In the genomic region with DNA sequence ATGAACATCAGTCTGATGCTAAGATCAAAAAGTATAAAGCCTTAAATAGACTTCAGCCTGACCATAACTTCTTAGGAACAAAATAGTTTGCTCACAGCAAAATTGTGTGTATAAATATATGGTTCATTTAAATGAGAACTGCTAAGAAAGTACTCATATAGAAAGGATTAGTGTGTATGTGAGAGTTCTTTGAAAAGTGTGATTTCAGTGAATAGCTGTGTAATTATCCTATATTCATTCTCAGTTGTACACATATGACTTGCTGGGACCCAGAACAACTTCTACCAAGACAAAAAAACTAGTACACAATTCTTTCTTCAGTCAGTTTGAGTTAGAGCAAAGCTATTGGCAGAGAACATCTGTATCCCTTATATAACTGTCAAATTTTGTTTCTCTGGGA, we compare ENCODE assay signal across 1 cellular context.
TF ChIP-seq lines count a peak whose summit lies in the region.

No MANE protein-coding gene starts in this region.

TF ChIP-seq in A549, 52 proteins besides CTCF, POLR2A, EP300 and RAD21 (continued from another document):
- TF ChIP-seq, protein P1, sequence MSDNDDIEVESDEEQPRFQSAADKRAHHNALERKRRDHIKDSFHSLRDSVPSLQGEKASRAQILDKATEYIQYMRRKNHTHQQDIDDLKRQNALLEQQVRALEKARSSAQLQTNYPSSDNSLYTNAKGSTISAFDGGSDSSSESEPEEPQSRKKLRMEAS (IDR thresholded peaks at IDR 0.05) = no peak
